11 cellular contexts compared by ENCODE assay signal in genomic region chr7:137994091-137994688, GRCh38. TPM values are rescaled to one million over a fixed set of nuclear protein-coding genes. Genes with fewer than 3 reads are reported as not detected.
DNase-seq lines count a peak whose midpoint lies in the region; ATAC-seq, FAIRE-seq and TF ChIP-seq lines count a peak whose summit lies in the region.
"Had no signal": no experiment of that assay in that cellular context is flagged by ENCODE, and none has a peak within 500 bp of the region (broad histone marks: within the 10 kb centered on the region; RNA-seq: fewer than 3 reads in every experiment).

No MANE protein-coding gene starts in this region.

- peaks cover 48% of the 10 kb centered on the region for H3K4me1 Mint-ChIP-seq in astrocyte (ENCODE audit: low read depth, unreplicated experiment)
- peaks cover 46% of the 10 kb centered on the region for H3K4me1 Mint-ChIP-seq in activated naive CD8-positive, alpha-beta T cell treated with anti-CD3 and anti-CD28 coated beads, Interleukin-2, amount 50 U/mL, for 24 hours

- H3K4ac ChIP-seq in mesenchymal stem cell (ENCODE audit: low read depth in 1 of 2, low read length in 2 of 2) = peak overlapping the region in 1 of 2 experiments; percentile 61

- H3K4me3 ChIP-seq in astrocyte (ENCODE audit: insufficient read depth, low read depth, low read length) (no peak overlapping the region), mesenchymal stem cell (ENCODE audit: insufficient read depth in 1 of 2, low read depth in 1 of 2, low read length in 2 of 2) (no peak overlapping the region), testis (no peak overlapping the region), kidney (ENCODE audit: low read length in 2 of 2) (no peak overlapping the region)

- H4K20me1 ChIP-seq in astrocyte (ENCODE audit: insufficient read depth, low read length) = peaks cover 54% of the 10 kb centered on the region

- no peak for ATAC-seq in activated naive CD8-positive, alpha-beta T cell treated with anti-CD3 and anti-CD28 coated beads, Interleukin-2, amount 50 U/mL, for 24 hours

- no peaks in the 10 kb centered on the region for H3K9me3 ChIP-seq in astrocyte (ENCODE audit: insufficient read depth, low read depth, low read length)
- no peaks in the 10 kb centered on the region for H3K9me3 ChIP-seq in mesenchymal stem cell (ENCODE audit: control insufficient read depth, low read length)
- H3K9me3 ChIP-seq in testis = no peaks in the 10 kb centered on the region
- no peaks in the 10 kb centered on the region for H3K9me3 ChIP-seq in kidney (ENCODE audit: control insufficient read depth in 1 of 2, low read length in 2 of 2)

- no peaks in the 10 kb centered on the region for H3K27me3 Mint-ChIP-seq in astrocyte (ENCODE audit: low read depth, unreplicated experiment)
- no peaks in the 10 kb centered on the region for H3K27me3 Mint-ChIP-seq in activated naive CD8-positive, alpha-beta T cell treated with anti-CD3 and anti-CD28 coated beads, Interleukin-2, amount 50 U/mL, for 24 hours
- H3K27me3 Mint-ChIP-seq: activated B cell treated with CpG ODN at 0.5 μM for 24 hours had no signal

- H4K8ac ChIP-seq in mesenchymal stem cell (ENCODE audit: low read length) = peak overlapping the region; percentile 45

- no peak overlapping the region for H2BK15ac ChIP-seq in mesenchymal stem cell (ENCODE audit: low read depth, poor library complexity, severe bottlenecking)

- H3K27ac Mint-ChIP-seq in astrocyte (ENCODE audit: unreplicated experiment) = peak overlapping the region; percentile 13
- H3K27ac Mint-ChIP-seq in activated naive CD8-positive, alpha-beta T cell treated with anti-CD3 and anti-CD28 coated beads, Interleukin-2, amount 50 U/mL, for 24 hours = no peak overlapping the region
- H3K27ac Mint-ChIP-seq: activated B cell treated with CpG ODN at 0.5 μM for 24 hours had no signal

- FAIRE-seq in astrocyte (lab: Jason Lieb, UNC) (no peak), kidney (lab: Jason Lieb, UNC) (no peak)

- H3K4me2 ChIP-seq in astrocyte (ENCODE audit: low read length) = no peak overlapping the region
- no peak overlapping the region for H3K4me2 ChIP-seq in mesenchymal stem cell (ENCODE audit: low read length, poor library complexity, severe bottlenecking)

- no peak overlapping the region for H3K9ac ChIP-seq in astrocyte (ENCODE audit: low read length)
- no peak overlapping the region for H3K9ac ChIP-seq in mesenchymal stem cell (ENCODE audit: low read length)
- no peak overlapping the region for H3K9ac ChIP-seq in kidney (ENCODE audit: low read length in 2 of 2)

- peak; percentile 39 for DNase-seq in DMS 273 (lab: John Stamatoyannopoulos, UW; ENCODE audit: unreplicated experiment)
- no peak for DNase-seq in DMS 273 treated with DMSO at 0.1 percent for 48 hours (lab: John Stamatoyannopoulos, UW)
- peak; percentile 44 for DNase-seq in astrocyte (ENCODE audit: low read depth)
- no peak for DNase-seq in mesenchymal stem cell
- DNase-seq in testis = no peak
- no peak for DNase-seq in kidney
- no peak for DNase-seq in activated naive CD8-positive, alpha-beta T cell treated with anti-CD3 and anti-CD28 coated beads, Interleukin-2, amount 50 U/mL, for 24 hours
- DNase-seq in GF-D8 (lab: John Stamatoyannopoulos, UW) = no peak
- DNase-seq: activated B cell treated with CpG ODN at 0.5 μM for 24 hours, NCI-H345 had no signal

- peaks cover 90% of the 10 kb centered on the region for H3K79me2 ChIP-seq in astrocyte (ENCODE audit: insufficient read depth, low read length)

- WGBS in mesenchymal stem cell = 91% methylated on average over 6 of the region's 6 CpGs
- 78 to 81% methylated on average over 6 of the region's 6 CpGs for WGBS in testis, 2 donors

- H3K14ac ChIP-seq in mesenchymal stem cell (ENCODE audit: low read length in 2 of 2) = no peak overlapping the region

- peak overlapping the region; percentile 79 for H4K91ac ChIP-seq in mesenchymal stem cell (ENCODE audit: low read length)

- no peaks in the 10 kb centered on the region for H3K79me1 ChIP-seq in mesenchymal stem cell (replicated peaks; ENCODE audit: low read length, poor library complexity, severe bottlenecking)

- no peak overlapping the region for H2BK5ac ChIP-seq in mesenchymal stem cell (ENCODE audit: low read depth, low read length, poor library complexity, severe bottlenecking)

- H2BK12ac ChIP-seq in mesenchymal stem cell (ENCODE audit: low read length in 2 of 2) = peak overlapping the region in 1 of 2 experiments; percentile 14

- intact Hi-C loops in testis (cut with DNase I; ENCODE audit: low total_unique reads) (no loop called here), kidney (cut with DNase I) (no loop called here)

- H2AK5ac ChIP-seq in mesenchymal stem cell (ENCODE audit: low read length, severe bottlenecking) = no peak overlapping the region

- no peaks in the 10 kb centered on the region for H3K9me3 Mint-ChIP-seq in astrocyte (ENCODE audit: unreplicated experiment)
- H3K9me3 Mint-ChIP-seq in activated naive CD8-positive, alpha-beta T cell treated with anti-CD3 and anti-CD28 coated beads, Interleukin-2, amount 50 U/mL, for 24 hours = no peaks in the 10 kb centered on the region
- H3K9me3 Mint-ChIP-seq: activated B cell treated with CpG ODN at 0.5 μM for 24 hours had no signal

- H3K18ac ChIP-seq in mesenchymal stem cell (ENCODE audit: low read depth in 1 of 2, low read length in 2 of 2) = peak overlapping the region; percentile 31 to 48

- H3K27ac ChIP-seq in astrocyte (ENCODE audit: low read depth, low read length) (peak overlapping the region; percentile 92), mesenchymal stem cell (ENCODE audit: low read length, poor library complexity, severe bottlenecking) (peak overlapping the region; percentile 37), testis (peak overlapping the region; percentile 19 to 76), kidney (ENCODE audit: low read depth in 2 of 2, low read length in 2 of 2) (peak overlapping the region in 1 of 2 donors; percentile 41)
- H3K27ac ChIP-seq: 22Rv1 had no signal

- no peak overlapping the region for H3K23ac ChIP-seq in mesenchymal stem cell (ENCODE audit: low read length in 2 of 2)

- H3K36me3 Mint-ChIP-seq in astrocyte (ENCODE audit: low read depth, unreplicated experiment) = peaks cover 26% of the 10 kb centered on the region
- peaks cover 22% of the 10 kb centered on the region for H3K36me3 Mint-ChIP-seq in activated naive CD8-positive, alpha-beta T cell treated with anti-CD3 and anti-CD28 coated beads, Interleukin-2, amount 50 U/mL, for 24 hours (ENCODE audit: low read depth)

- no peak overlapping the region for H2BK120ac ChIP-seq in mesenchymal stem cell (ENCODE audit: low read depth, low read length)

- H2AFZ ChIP-seq in astrocyte (ENCODE audit: low read depth, low read length) (no peak overlapping the region), mesenchymal stem cell (ENCODE audit: low read depth, low read length) (no peak overlapping the region)

- H3K4me1 ChIP-seq in astrocyte (ENCODE audit: insufficient read depth, low read length) (peaks cover 71% of the 10 kb centered on the region), mesenchymal stem cell (ENCODE audit: control insufficient read depth, insufficient read depth, low read depth, low read length) (peaks cover 17% of the 10 kb centered on the region), testis (peaks cover 40% of the 10 kb centered on the region), kidney (ENCODE audit: control insufficient read depth in 1 of 2, insufficient read depth in 1 of 2, low read depth in 1 of 2, low read length in 2 of 2) (peaks cover 28 to 40% of the 10 kb centered on the region in 2 donors)

- no peaks in the 10 kb centered on the region for H3K27me3 ChIP-seq in astrocyte (ENCODE audit: insufficient read depth, low read length)
- H3K27me3 ChIP-seq in mesenchymal stem cell (ENCODE audit: control insufficient read depth in 1 of 2, insufficient read depth in 1 of 2, low read length in 2 of 2) = no peaks in the 10 kb centered on the region
- no peaks in the 10 kb centered on the region for H3K27me3 ChIP-seq in testis

- no peak for TF ChIP-seq POLR2A in testis (IDR thresholded peaks at IDR 0.05)

- no peak overlapping the region for H3K4me3 Mint-ChIP-seq in astrocyte (ENCODE audit: unreplicated experiment)
- H3K4me3 Mint-ChIP-seq in activated naive CD8-positive, alpha-beta T cell treated with anti-CD3 and anti-CD28 coated beads, Interleukin-2, amount 50 U/mL, for 24 hours = no peak overlapping the region
- H3K4me3 Mint-ChIP-seq: activated B cell treated with CpG ODN at 0.5 μM for 24 hours had no signal

- H3K36me3 ChIP-seq in astrocyte (ENCODE audit: insufficient read depth, low read length) = peaks cover 10% of the 10 kb centered on the region
- H3K36me3 ChIP-seq in mesenchymal stem cell (ENCODE audit: control insufficient read depth in 1 of 2, insufficient read depth in 2 of 2, low read depth in 1 of 2, low read length in 2 of 2) = no peaks in the 10 kb centered on the region
- no peaks in the 10 kb centered on the region for H3K36me3 ChIP-seq in testis (ENCODE audit: low read depth, missing control alignments)
- H3K36me3 ChIP-seq in kidney (ENCODE audit: control insufficient read depth in 1 of 2, insufficient read depth in 2 of 2, low read length in 2 of 2) = no peaks in the 10 kb centered on the region

- TF ChIP-seq CTCF in astrocyte (IDR thresholded peaks at IDR 0.05; ENCODE audit: insufficient read depth, low read depth, low read length) (no peak), testis (IDR thresholded peaks at IDR 0.05) (no peak), kidney (IDR thresholded peaks at IDR 0.05; ENCODE audit: borderline replicate concordance, extremely low read depth, insufficient read depth) (no peak)

RNA-seq across cellular contexts. Expression of gene CREB3L2, which starts 7.7 kb away (rescaled TPM):
- 116 and 128 TPM in 2 replicates for total RNA-seq in astrocyte
- polyA plus RNA-seq in mesenchymal stem cell (2013, experiment 1 of 2) = 52.7 TPM
- polyA plus RNA-seq in mesenchymal stem cell (2013, experiment 2 of 2) = 51.1 TPM
- 10 to 100 TPM; 23.4 to 23.9 TPM for total RNA-seq in testis
- polyA plus RNA-seq in testis (ENCODE audit: insufficient read depth, low read depth, low replicate concordance) = 22.0 TPM
- 114 TPM for total RNA-seq in kidney
- 18.5 TPM for polyA plus RNA-seq in kidney (ENCODE audit: insufficient read depth, low read depth, low replicate concordance)

Comparison
In these comparisons a context has a peak if more than half of its experiments do, and no peak if none do; other contexts are left out.
1. DNase-seq: peak in DMS 273 (single experiment) and astrocyte (single experiment); none in DMS 273 treated with DMSO at 0.1 percent for 48 hours (single experiment), mesenchymal stem cell (single experiment), testis (single experiment), kidney (single experiment), activated naive CD8-positive, alpha-beta T cell treated with anti-CD3 and anti-CD28 coated beads, Interleukin-2, amount 50 U/mL, for 24 hours (single experiment) and GF-D8 (single experiment).